20 cellular contexts compared by ENCODE assay signal in genomic region chr1:93155335-93155734, GRCh38. TPM values are rescaled to one million over a fixed set of nuclear protein-coding genes. Genes with fewer than 3 reads are reported as not detected.
DNase-seq lines count a peak whose midpoint lies in the region; ATAC-seq, FAIRE-seq and TF ChIP-seq lines count a peak whose summit lies in the region.
"Had no signal": no experiment of that assay in that cellular context is flagged by ENCODE, and none has a peak within 500 bp of the region (broad histone marks: within the 10 kb centered on the region; RNA-seq: fewer than 3 reads in every experiment).

No MANE protein-coding gene starts in this region.

- peaks cover 18% of the 10 kb centered on the region for H3K4me1 Mint-ChIP-seq in activated T-cell treated with anti-CD3 and anti-CD28 coated beads, Interleukin-2, amount 50 U/mL, for 4 hours (ENCODE audit: low read depth)
- H3K4me1 Mint-ChIP-seq: stimulated activated memory B cell treated with anti-CD40 and anti-IgM and Interleukin-4, amounts not matched to agents 10 μg/mL and 1 μg/mL and 100 μg/mL, for 72 hours had no signal

- peak; percentile 32 to 37 for ATAC-seq in activated T-cell treated with anti-CD3 and anti-CD28 coated beads, Interleukin-2, amount 50 U/mL, for 4 hours
- peak in 1 of 4 donors; percentile 54 for ATAC-seq in psoas muscle
- ATAC-seq in GM21529 (IDR thresholded peaks at IDR 0.05; ENCODE audit: unreplicated experiment): no peak
- ATAC-seq: pancreas; stimulated activated memory B cell treated with anti-CD40 and anti-IgM and Interleukin-4, amounts not matched to agents 10 μg/mL and 1 μg/mL and 100 μg/mL, for 72 hours had no signal

- H3K4me3 ChIP-seq in bronchial epithelial cell (ENCODE audit: low read depth, low read length) (no peak overlapping the region), psoas muscle (no peak overlapping the region), esophagus squamous epithelium (no peak overlapping the region)
- H3K4me3 ChIP-seq: coronary artery, esophagus muscularis mucosa, pancreas, vagina had no signal

- H3K4me3 Mint-ChIP-seq in activated T-cell treated with anti-CD3 and anti-CD28 coated beads, Interleukin-2, amount 50 U/mL, for 4 hours: no peak overlapping the region
- H3K4me3 Mint-ChIP-seq: stimulated activated memory B cell treated with anti-CD40 and anti-IgM and Interleukin-4, amounts not matched to agents 10 μg/mL and 1 μg/mL and 100 μg/mL, for 72 hours had no signal

- H3K4me1 ChIP-seq in psoas muscle: peaks cover 7% of the 10 kb centered on the region
- no peaks in the 10 kb centered on the region for H3K4me1 ChIP-seq in esophagus squamous epithelium
- H3K4me1 ChIP-seq: pancreas, vagina had no signal

- peaks cover 28% of the 10 kb centered on the region for H3K36me3 Mint-ChIP-seq in activated T-cell treated with anti-CD3 and anti-CD28 coated beads, Interleukin-2, amount 50 U/mL, for 4 hours (ENCODE audit: insufficient read depth)

- TF ChIP-seq CTCF in bronchial epithelial cell (IDR thresholded peaks at IDR 0.05; ENCODE audit: insufficient read depth, low read length, severe bottlenecking): no peak
- TF ChIP-seq CTCF in psoas muscle (IDR thresholded peaks at IDR 0.05): no peak
- no peak for TF ChIP-seq CTCF in esophagus squamous epithelium (IDR thresholded peaks at IDR 0.05)

- no peaks in the 10 kb centered on the region for H3K9me3 Mint-ChIP-seq in activated T-cell treated with anti-CD3 and anti-CD28 coated beads, Interleukin-2, amount 50 U/mL, for 4 hours
- H3K9me3 Mint-ChIP-seq: stimulated activated memory B cell treated with anti-CD40 and anti-IgM and Interleukin-4, amounts not matched to agents 10 μg/mL and 1 μg/mL and 100 μg/mL, for 72 hours had no signal

- H3K27ac ChIP-seq in psoas muscle (peak overlapping the region; percentile 24), esophagus squamous epithelium (no peak overlapping the region)
- H3K27ac ChIP-seq: coronary artery, esophagus muscularis mucosa, pancreas, vagina had no signal

- intact Hi-C loops in psoas muscle (cut with DNase I): no loop called here
- intact Hi-C loops in posterior vena cava (cut with DNase I): no loop called here
- intact Hi-C loops in esophagus squamous epithelium (cut with DNase I): no loop called here

- H3K9me3 ChIP-seq in psoas muscle (no peaks in the 10 kb centered on the region), esophagus squamous epithelium (no peaks in the 10 kb centered on the region)
- H3K9me3 ChIP-seq: esophagus muscularis mucosa, pancreas, vagina had no signal

- no peak for DNase-seq in activated T-cell treated with anti-CD3 and anti-CD28 coated beads, Interleukin-2, amount 50 U/mL, for 4 hours
- DNase-seq in activated T-cell treated with anti-CD3 and anti-CD28 coated beads, Interleukin-2, amount 50 U/mL, for 1 hour: no peak
- DNase-seq in OCI-M1 (lab: John Stamatoyannopoulos, UW) (peak; percentile 29), bronchial epithelial cell (ENCODE audit: low read depth) (peak; percentile 43), psoas muscle (no peak), posterior vena cava (ENCODE audit: low spot score) (no peak), esophagus squamous epithelium (lab: John Stamatoyannopoulos, UW) (no peak)
- DNase-seq: aorta, COR-L47, GF-D8, HCEC 1CT, hippocampal formation, NCI-H1092 treated with DMSO at 0.1 percent for 48 hours, pancreas, small intestine had no signal

- FAIRE-seq in bronchial epithelial cell (lab: Jason Lieb, UNC): no peak
- FAIRE-seq: pancreas had no signal

- no peaks in the 10 kb centered on the region for H3K27me3 Mint-ChIP-seq in activated T-cell treated with anti-CD3 and anti-CD28 coated beads, Interleukin-2, amount 50 U/mL, for 4 hours (ENCODE audit: low read depth)
- H3K27me3 Mint-ChIP-seq: stimulated activated memory B cell treated with anti-CD40 and anti-IgM and Interleukin-4, amounts not matched to agents 10 μg/mL and 1 μg/mL and 100 μg/mL, for 72 hours had no signal

- TF ChIP-seq POLR2A in esophagus squamous epithelium (IDR thresholded peaks at IDR 0.05): no peak

- H3K27me3 ChIP-seq in bronchial epithelial cell (ENCODE audit: control insufficient read depth, insufficient read depth, low read length): no peaks in the 10 kb centered on the region
- no peaks in the 10 kb centered on the region for H3K27me3 ChIP-seq in psoas muscle (ENCODE audit: insufficient read depth in 3 of 3, low read length in 2 of 3)
- H3K27me3 ChIP-seq in esophagus squamous epithelium: no peaks in the 10 kb centered on the region
- H3K27me3 ChIP-seq: esophagus muscularis mucosa, pancreas, vagina had no signal

- 53 to 60% (median 55%) methylated on average over 3 of the region's 3 CpGs for WGBS in psoas muscle, 3 donors
- 60 to 67% methylated on average over 3 of the region's 3 CpGs for WGBS in esophagus squamous epithelium, 2 donors

- H3K36me3 ChIP-seq in bronchial epithelial cell (ENCODE audit: control insufficient read depth, insufficient read depth, low read length) (peaks cover 3% of the 10 kb centered on the region), psoas muscle (ENCODE audit: insufficient read depth in 1 of 2, low read depth in 1 of 2) (peaks cover 2 to 95% of the 10 kb centered on the region in 2 donors), esophagus squamous epithelium (peaks cover 3 to 95% (median 6%) of the 10 kb centered on the region in 3 donors)

RNA-seq across cellular contexts. Expression of gene TMED5, which starts 24.9 kb away (rescaled TPM):
- 10 to 100 TPM; 29.2 to 42.7 (median 35.3) TPM for total RNA-seq in activated T-cell treated with anti-CD3 and anti-CD28 coated beads, Interleukin-2, amount 50 U/mL, for 4 hours
- total RNA-seq in bronchial epithelial cell: 52.7 and 56.8 TPM in 2 replicates
- 10 to 100 TPM; 38.6 to 89.0 (median 64.6) TPM for total RNA-seq in psoas muscle
- polyA plus RNA-seq in psoas muscle: 10 to 100 TPM; 37.9 to 92.2 (median 65.6) TPM
- total RNA-seq in posterior vena cava: 10 to 100 TPM; 38.4 to 67.5 TPM
- 10 to 100 TPM; 28.7 to 47.9 (median 39.1) TPM for total RNA-seq in esophagus squamous epithelium

RNA-seq across cellular contexts. Expression of gene CCDC18, which starts 25.2 kb away (rescaled TPM):
- 1 to 10 TPM; 4.6 to 8.3 (median 8.1) TPM for total RNA-seq in activated T-cell treated with anti-CD3 and anti-CD28 coated beads, Interleukin-2, amount 50 U/mL, for 4 hours
- total RNA-seq in bronchial epithelial cell: 3.4 and 4.1 TPM in 2 replicates
- total RNA-seq in psoas muscle: 1 to 10 TPM; 3.1 to 4.6 (median 3.8) TPM
- 1 to 10 TPM; 3.9 to 4.5 (median 4.0) TPM for polyA plus RNA-seq in psoas muscle
- 1 to 10 TPM; 5.6 to 7.2 TPM for total RNA-seq in posterior vena cava
- 10 to 100 TPM in 1 of 4 donors, 1 to 10 TPM in 3; 6.1 to 11.7 (median 7.0) TPM for total RNA-seq in esophagus squamous epithelium

Comparison
In these comparisons a context has a peak if more than half of its experiments do, and no peak if none do; other contexts are left out.
1. DNase-seq: peak in OCI-M1 (single experiment) and bronchial epithelial cell (single experiment); none in activated T-cell treated with anti-CD3 and anti-CD28 coated beads, Interleukin-2, amount 50 U/mL, for 4 hours (single experiment), activated T-cell treated with anti-CD3 and anti-CD28 coated beads, Interleukin-2, amount 50 U/mL, for 1 hour (single experiment), psoas muscle (0 of 2), posterior vena cava (single experiment) and esophagus squamous epithelium (single experiment).